Comparison of ENCODE assay signal across 15 cellular contexts in genomic region chrX:103613362-103613761, GRCh38. TPM values are rescaled to one million over a fixed set of nuclear protein-coding genes. Genes with fewer than 3 reads are reported as not detected.
DNase-seq lines count a peak whose midpoint lies in the region; ATAC-seq, FAIRE-seq and TF ChIP-seq lines count a peak whose summit lies in the region.
"Had no signal": no experiment of that assay in that cellular context is flagged by ENCODE, and none has a peak within 500 bp of the region (broad histone marks: within the 10 kb centered on the region; RNA-seq: fewer than 3 reads in every experiment).

No MANE protein-coding gene starts in this region.

- peaks cover 32% of the 10 kb centered on the region for H3K4me1 ChIP-seq in ACC112 (ENCODE audit: control insufficient read depth, insufficient read depth, low read length, unreplicated experiment)
- H3K4me1 ChIP-seq in PC-3 (ENCODE audit: insufficient read depth, low read length), result peaks cover 46% of the 10 kb centered on the region
- peaks cover 10% of the 10 kb centered on the region for H3K4me1 ChIP-seq in astrocyte (ENCODE audit: insufficient read depth, low read length)
- H3K4me1 ChIP-seq: Caco-2 had no signal

- CTCF ChIA-PET in PC-3 (lab: Charles Lee), result interaction anchor here (0.6 kb wide), 1 partner anchor 77 kb away, joined by 3 read pairs; no protein-coding TSS in a partner anchor

- no peak overlapping the region for H3K4me3 ChIP-seq in ACC112 (ENCODE audit: low read depth, low read length)
- H3K4me3 ChIP-seq in PC-3 (ENCODE audit: low read length), result no peak overlapping the region
- H3K4me3 ChIP-seq in astrocyte (ENCODE audit: insufficient read depth, low read depth, low read length), result no peak overlapping the region
- H3K4me3 ChIP-seq: GM12878, GM23248 had no signal

- DNase-seq in HCEC 1CT (peak; percentile 12), PC-3 (no peak), astrocyte (ENCODE audit: low read depth) (no peak), AML-193 (lab: John Stamatoyannopoulos, UW) (no peak), amygdala (lab: John Stamatoyannopoulos, UW) (no peak)
- no peak for DNase-seq in activated CD4-positive, CD25-positive, alpha-beta regulatory T cell treated with anti-CD3 and anti-CD28 coated beads, Interleukin-2, amount 50 U/mL, for 72 hours
- DNase-seq: 8988T; Caco-2; CD8-positive, alpha-beta memory T cell; DND-41; GM23248 had no signal

- POLR2A ChIA-PET in PC-3 (lab: Charles Lee; ENCODE audit: unreplicated experiment), result no interaction called here

- H2AFZ ChIP-seq in ACC112 (ENCODE audit: low read length, unreplicated experiment) (no peak overlapping the region), PC-3 (ENCODE audit: low read length) (no peak overlapping the region), astrocyte (ENCODE audit: low read depth, low read length) (no peak overlapping the region)
- H2AFZ ChIP-seq: GM23248 had no signal

- H3K27ac Mint-ChIP-seq in astrocyte (ENCODE audit: unreplicated experiment), result no peak overlapping the region
- H3K27ac Mint-ChIP-seq: CD8-positive, alpha-beta memory T cell had no signal

- H3K9ac ChIP-seq in PC-3 (ENCODE audit: low read length) (no peak overlapping the region), astrocyte (ENCODE audit: low read length) (no peak overlapping the region)
- H3K9ac ChIP-seq: GM23248 had no signal

- peaks cover 9% of the 10 kb centered on the region for H3F3A ChIP-seq in PC-3 (ENCODE audit: low read length, unreplicated experiment)

- H3K4me2 ChIP-seq in PC-3 (ENCODE audit: low read length), result no peak overlapping the region
- H3K4me2 ChIP-seq in astrocyte (ENCODE audit: low read length), result no peak overlapping the region

- no peaks in the 10 kb centered on the region for H3K27me3 ChIP-seq in ACC112 (ENCODE audit: insufficient read depth, low read length)
- H3K27me3 ChIP-seq in PC-3 (ENCODE audit: low read length), result no peaks in the 10 kb centered on the region
- no peaks in the 10 kb centered on the region for H3K27me3 ChIP-seq in astrocyte (ENCODE audit: insufficient read depth, low read length)

- H3K27ac ChIP-seq in ACC112 (ENCODE audit: low read depth, low read length) (peak overlapping the region; percentile 23; the same call in 1 of the 2 replicates), PC-3 (ENCODE audit: low read length) (peak overlapping the region; percentile 97; the same call in 1 of the 2 replicates), astrocyte (ENCODE audit: low read depth, low read length) (no peak overlapping the region)
- H3K27ac ChIP-seq: GM23248 had no signal

- H3K4me1 Mint-ChIP-seq in astrocyte (ENCODE audit: low read depth, unreplicated experiment), result peaks cover 11% of the 10 kb centered on the region

- 0 out of 2 replicates have a peak, but pooled peaks cover 3% of the 10 kb centered on the region for H3K9me2 ChIP-seq in PC-3 (replicated peaks; ENCODE audit: low read length)

- TF ChIP-seq CTCF in PC-3 (conservative IDR thresholded peaks at IDR 0.05; ENCODE audit: low read depth, low read length) (no peak), astrocyte (IDR thresholded peaks at IDR 0.05; ENCODE audit: insufficient read depth, low read depth, low read length) (no peak)

- FAIRE-seq in astrocyte (lab: Jason Lieb, UNC), result peak; percentile 74
- FAIRE-seq: GM12878, H54 had no signal

- H3K79me2 ChIP-seq in ACC112 (ENCODE audit: control insufficient read depth, insufficient read depth, low read length, unreplicated experiment) (peaks cover 4% of the 10 kb centered on the region), PC-3 (ENCODE audit: low read length) (peaks cover 15% of the 10 kb centered on the region; the same call in 1 of the 2 replicates), astrocyte (ENCODE audit: insufficient read depth, low read length) (peaks cover 4% of the 10 kb centered on the region)

- no peaks in the 10 kb centered on the region; the same call in 1 of the 2 replicates for H3K36me3 ChIP-seq in ACC112 (ENCODE audit: insufficient read depth, low read length)
- H3K36me3 ChIP-seq in PC-3 (ENCODE audit: low read depth, low read length), result no peaks in the 10 kb centered on the region
- no peaks in the 10 kb centered on the region for H3K36me3 ChIP-seq in astrocyte (ENCODE audit: insufficient read depth, low read length)

- H3K27me3 Mint-ChIP-seq in astrocyte (ENCODE audit: low read depth, unreplicated experiment), result no peaks in the 10 kb centered on the region

- H3K9me3 Mint-ChIP-seq in astrocyte (ENCODE audit: unreplicated experiment), result no peaks in the 10 kb centered on the region
- H3K9me3 Mint-ChIP-seq: CD8-positive, alpha-beta memory T cell had no signal

- H3K9me3 ChIP-seq in PC-3 (ENCODE audit: low read length) (no peaks in the 10 kb centered on the region), astrocyte (ENCODE audit: insufficient read depth, low read depth, low read length) (no peaks in the 10 kb centered on the region)
- H3K9me3 ChIP-seq: Caco-2 had no signal

- H4K20me1 ChIP-seq in PC-3 (ENCODE audit: low read length) (no peaks in the 10 kb centered on the region), astrocyte (ENCODE audit: insufficient read depth, low read length) (no peaks in the 10 kb centered on the region)

- H3K36me3 Mint-ChIP-seq in astrocyte (ENCODE audit: low read depth, unreplicated experiment), result no peaks in the 10 kb centered on the region

- BruUV-seq in PC-3 (replicated peaks; lab: Mats Ljungman, UMichigan), result no TSS peak

- no peak overlapping the region for H3K4me3 Mint-ChIP-seq in astrocyte (ENCODE audit: unreplicated experiment)

- ATAC-seq in PC-3, result no peak; the same call in 1 of the 2 replicates
- ATAC-seq in GM18498 (IDR thresholded peaks at IDR 0.05; ENCODE audit: unreplicated experiment), result no peak
- ATAC-seq: GM12878 had no signal

- intact Hi-C loops in PC-3 (cut with micrococcal nuclease), result loop anchor here (5.0 kb wide), 1 partner anchor 74 kb away; the partner anchor contains the start of gene MORF4L2

RNA-seq across cellular contexts. Expression of gene TCEAL3, which starts 5.6 kb away (rescaled TPM):
- 18.3 and 21.1 TPM in 2 replicates for total RNA-seq in PC-3 (2014; rRNA removed)
- 13.5 and 15.2 TPM in 2 replicates for total RNA-seq in astrocyte

RNA-seq across cellular contexts. Expression of gene TCEAL1, which starts 15.4 kb away (rescaled TPM):
- total RNA-seq in PC-3 (2014; rRNA removed) (22.8 and 26.3 TPM in 2 replicates), astrocyte (9.6 and 12.3 TPM in 2 replicates)

RNA-seq across cellular contexts. Expression of gene TCEAL4, which starts 28.0 kb away (rescaled TPM):
- total RNA-seq in PC-3 (2014; rRNA removed), result 29.8 and 40.8 TPM in 2 replicates
- total RNA-seq in astrocyte, result 49.9 and 51.3 TPM in 2 replicates
